15 cellular contexts compared by ENCODE assay signal in the genomic region with DNA sequence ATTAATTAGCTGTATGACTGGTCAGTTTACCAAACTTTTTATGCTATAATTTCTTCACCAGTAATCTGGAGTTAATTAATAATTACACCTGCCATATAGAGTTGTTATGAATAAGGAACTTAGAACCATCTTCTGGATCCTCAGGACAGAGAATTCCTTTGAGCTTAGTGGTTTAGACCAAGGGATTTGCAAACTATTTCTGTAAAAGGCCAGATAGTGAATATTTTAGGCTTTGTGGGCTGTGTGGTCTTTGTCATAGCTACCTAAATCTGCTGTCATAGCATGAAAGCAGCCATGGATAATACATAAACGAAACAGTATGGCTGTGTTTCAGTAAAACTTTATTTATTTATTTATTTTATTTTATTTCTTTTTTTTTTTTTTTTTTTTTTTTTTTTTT. TPM values are rescaled to one million over a fixed set of nuclear protein-coding genes. Genes with fewer than 3 reads are reported as not detected.
"Had no signal": no experiment of that assay in that cellular context is flagged by ENCODE, and none has a peak within 500 bp of the region (broad histone marks: within the 10 kb centered on the region; RNA-seq: fewer than 3 reads in every experiment).

No MANE protein-coding gene starts in this region.

- H3K27me3 Mint-ChIP-seq: activated CD4-positive, alpha-beta memory T cell treated with anti-CD3 and anti-CD28 coated beads for 36 hours; activated naive CD8-positive, alpha-beta T cell treated with anti-CD3 and anti-CD28 coated beads for 36 hours had no signal

- DNase-seq: activated CD4-positive, alpha-beta memory T cell treated with anti-CD3 and anti-CD28 coated beads for 36 hours; activated CD4-positive, alpha-beta T cell treated with anti-CD3 and anti-CD28 coated beads for 1 hour; activated gamma-delta T cell treated with Interleukin-2 at 50 U/mL for 16 hours; activated naive CD8-positive, alpha-beta T cell treated with anti-CD3 and anti-CD28 coated beads for 36 hours; activated T-cell treated with anti-CD3 and anti-CD28 coated beads, Interleukin-2, amount 50 U/mL, for 48 hours; central memory CD4-positive, alpha-beta T cell; cortex of kidney; hippocampal formation; kidney glomerular epithelial cell; pancreas; T-helper 9 cell; uterus had no signal

- H3K9me3 Mint-ChIP-seq: activated CD4-positive, alpha-beta memory T cell treated with anti-CD3 and anti-CD28 coated beads for 36 hours; activated naive CD8-positive, alpha-beta T cell treated with anti-CD3 and anti-CD28 coated beads for 36 hours; neural progenitor cell had no signal

- H3K27ac Mint-ChIP-seq: activated CD4-positive, alpha-beta memory T cell treated with anti-CD3 and anti-CD28 coated beads for 36 hours; activated naive CD8-positive, alpha-beta T cell treated with anti-CD3 and anti-CD28 coated beads for 36 hours; neural progenitor cell had no signal

- FAIRE-seq: pancreas had no signal

- H3K4me3 ChIP-seq: neural progenitor cell, pancreas, uterus had no signal

- ATAC-seq: pancreas had no signal

- H3K4me1 Mint-ChIP-seq: neural progenitor cell had no signal

- H3K4me3 Mint-ChIP-seq: activated CD4-positive, alpha-beta memory T cell treated with anti-CD3 and anti-CD28 coated beads for 36 hours; activated naive CD8-positive, alpha-beta T cell treated with anti-CD3 and anti-CD28 coated beads for 36 hours; neural progenitor cell had no signal

RNA-seq across cellular contexts. Expression of gene LMOD1, which starts 17.9 kb away (rescaled TPM):
- total RNA-seq: activated CD4-positive, alpha-beta memory T cell treated with anti-CD3 and anti-CD28 coated beads for 36 hours; activated naive CD8-positive, alpha-beta T cell treated with anti-CD3 and anti-CD28 coated beads for 36 hours; epithelial cell of proximal tubule had no signal

RNA-seq across cellular contexts. Expression of gene ELF3, which starts 46.1 kb away (rescaled TPM):
- total RNA-seq: skeletal muscle tissue had no signal
